ENCODE assay signal across 1 cellular context in the genomic region with DNA sequence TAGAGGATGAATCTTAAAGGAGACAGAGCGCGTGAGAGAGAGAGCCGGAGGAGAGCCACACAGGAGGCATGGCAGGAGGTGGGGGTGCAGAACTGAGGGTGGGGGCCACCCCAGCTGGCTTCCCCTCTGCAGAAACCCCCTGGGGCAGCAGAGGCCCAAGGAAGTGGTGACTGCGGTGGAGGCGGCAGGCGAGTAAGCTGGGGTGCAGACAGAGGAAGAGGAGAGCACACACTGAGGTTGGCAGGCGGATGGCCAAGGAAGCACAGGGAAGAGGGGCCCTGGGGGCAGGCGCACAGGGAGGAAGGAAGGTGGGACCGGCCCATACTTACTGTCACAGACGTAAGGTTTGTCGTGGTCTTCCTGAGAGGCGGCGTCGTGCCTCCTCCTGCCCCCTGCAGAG.
TF ChIP-seq lines count a peak whose summit lies in the region.

No MANE protein-coding gene starts in this region.

TF ChIP-seq in GM23338, 12 proteins besides CTCF, POLR2A, EP300 and RAD21 (continued from another document):
- TF ChIP-seq, protein P1, sequence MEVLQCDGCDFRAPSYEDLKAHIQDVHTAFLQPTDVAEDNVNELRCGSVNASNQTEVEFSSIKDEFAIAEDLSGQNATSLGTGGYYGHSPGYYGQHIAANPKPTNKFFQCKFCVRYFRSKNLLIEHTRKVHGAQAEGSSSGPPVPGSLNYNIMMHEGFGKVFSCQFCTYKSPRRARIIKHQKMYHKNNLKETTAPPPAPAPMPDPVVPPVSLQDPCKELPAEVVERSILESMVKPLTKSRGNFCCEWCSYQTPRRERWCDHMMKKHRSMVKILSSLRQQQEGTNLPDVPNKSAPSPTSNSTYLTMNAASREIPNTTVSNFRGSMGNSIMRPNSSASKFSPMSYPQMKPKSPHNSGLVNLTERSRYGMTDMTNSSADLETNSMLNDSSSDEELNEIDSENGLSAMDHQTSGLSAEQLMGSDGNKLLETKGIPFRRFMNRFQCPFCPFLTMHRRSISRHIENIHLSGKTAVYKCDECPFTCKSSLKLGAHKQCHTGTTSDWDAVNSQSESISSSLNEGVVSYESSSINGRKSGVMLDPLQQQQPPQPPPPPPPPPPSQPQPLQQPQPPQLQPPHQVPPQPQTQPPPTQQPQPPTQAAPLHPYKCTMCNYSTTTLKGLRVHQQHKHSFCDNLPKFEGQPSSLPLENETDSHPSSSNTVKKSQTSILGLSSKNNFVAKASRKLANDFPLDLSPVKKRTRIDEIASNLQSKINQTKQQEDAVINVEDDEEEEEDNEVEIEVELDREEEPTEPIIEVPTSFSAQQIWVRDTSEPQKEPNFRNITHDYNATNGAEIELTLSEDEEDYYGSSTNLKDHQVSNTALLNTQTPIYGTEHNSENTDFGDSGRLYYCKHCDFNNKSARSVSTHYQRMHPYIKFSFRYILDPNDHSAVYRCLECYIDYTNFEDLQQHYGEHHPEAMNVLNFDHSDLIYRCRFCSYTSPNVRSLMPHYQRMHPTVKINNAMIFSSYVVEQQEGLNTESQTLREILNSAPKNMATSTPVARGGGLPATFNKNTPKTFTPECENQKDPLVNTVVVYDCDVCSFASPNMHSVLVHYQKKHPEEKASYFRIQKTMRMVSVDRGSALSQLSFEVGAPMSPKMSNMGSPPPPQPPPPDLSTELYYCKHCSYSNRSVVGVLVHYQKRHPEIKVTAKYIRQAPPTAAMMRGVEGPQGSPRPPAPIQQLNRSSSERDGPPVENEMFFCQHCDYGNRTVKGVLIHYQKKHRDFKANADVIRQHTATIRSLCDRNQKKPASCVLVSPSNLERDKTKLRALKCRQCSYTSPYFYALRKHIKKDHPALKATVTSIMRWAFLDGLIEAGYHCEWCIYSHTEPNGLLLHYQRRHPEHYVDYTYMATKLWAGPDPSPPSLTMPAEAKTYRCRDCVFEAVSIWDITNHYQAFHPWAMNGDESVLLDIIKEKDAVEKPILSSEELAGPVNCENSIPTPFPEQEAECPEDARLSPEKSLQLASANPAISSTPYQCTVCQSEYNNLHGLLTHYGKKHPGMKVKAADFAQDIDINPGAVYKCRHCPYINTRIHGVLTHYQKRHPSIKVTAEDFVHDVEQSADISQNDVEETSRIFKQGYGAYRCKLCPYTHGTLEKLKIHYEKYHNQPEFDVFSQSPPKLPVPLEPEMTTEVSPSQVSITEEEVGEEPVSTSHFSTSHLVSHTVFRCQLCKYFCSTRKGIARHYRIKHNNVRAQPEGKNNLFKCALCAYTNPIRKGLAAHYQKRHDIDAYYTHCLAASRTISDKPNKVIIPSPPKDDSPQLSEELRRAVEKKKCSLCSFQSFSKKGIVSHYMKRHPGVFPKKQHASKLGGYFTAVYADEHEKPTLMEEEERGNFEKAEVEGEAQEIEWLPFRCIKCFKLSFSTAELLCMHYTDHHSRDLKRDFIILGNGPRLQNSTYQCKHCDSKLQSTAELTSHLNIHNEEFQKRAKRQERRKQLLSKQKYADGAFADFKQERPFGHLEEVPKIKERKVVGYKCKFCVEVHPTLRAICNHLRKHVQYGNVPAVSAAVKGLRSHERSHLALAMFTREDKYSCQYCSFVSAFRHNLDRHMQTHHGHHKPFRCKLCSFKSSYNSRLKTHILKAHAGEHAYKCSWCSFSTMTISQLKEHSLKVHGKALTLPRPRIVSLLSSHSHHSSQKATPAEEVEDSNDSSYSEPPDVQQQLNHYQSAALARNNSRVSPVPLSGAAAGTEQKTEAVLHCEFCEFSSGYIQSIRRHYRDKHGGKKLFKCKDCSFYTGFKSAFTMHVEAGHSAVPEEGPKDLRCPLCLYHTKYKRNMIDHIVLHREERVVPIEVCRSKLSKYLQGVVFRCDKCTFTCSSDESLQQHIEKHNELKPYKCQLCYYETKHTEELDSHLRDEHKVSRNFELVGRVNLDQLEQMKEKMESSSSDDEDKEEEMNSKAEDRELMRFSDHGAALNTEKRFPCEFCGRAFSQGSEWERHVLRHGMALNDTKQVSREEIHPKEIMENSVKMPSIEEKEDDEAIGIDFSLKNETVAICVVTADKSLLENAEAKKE (CRISPR knock-in tag; IDR thresholded peaks at IDR 0.05), result no peak
- TF ChIP-seq, protein P2, sequence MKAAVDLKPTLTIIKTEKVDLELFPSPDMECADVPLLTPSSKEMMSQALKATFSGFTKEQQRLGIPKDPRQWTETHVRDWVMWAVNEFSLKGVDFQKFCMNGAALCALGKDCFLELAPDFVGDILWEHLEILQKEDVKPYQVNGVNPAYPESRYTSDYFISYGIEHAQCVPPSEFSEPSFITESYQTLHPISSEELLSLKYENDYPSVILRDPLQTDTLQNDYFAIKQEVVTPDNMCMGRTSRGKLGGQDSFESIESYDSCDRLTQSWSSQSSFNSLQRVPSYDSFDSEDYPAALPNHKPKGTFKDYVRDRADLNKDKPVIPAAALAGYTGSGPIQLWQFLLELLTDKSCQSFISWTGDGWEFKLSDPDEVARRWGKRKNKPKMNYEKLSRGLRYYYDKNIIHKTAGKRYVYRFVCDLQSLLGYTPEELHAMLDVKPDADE (IDR thresholded peaks at IDR 0.05), result no peak
- TF ChIP-seq ZNF114 (CRISPR knock-in tag; IDR thresholded peaks at IDR 0.05) (no peak), EZH2phosphoT487 (IDR thresholded peaks at IDR 0.05; ENCODE audit: unreplicated experiment) (no peak), NANOG (IDR thresholded peaks at IDR 0.05; ENCODE audit: borderline replicate concordance) (no peak), STAT1 (IDR thresholded peaks at IDR 0.05; ENCODE audit: unreplicated experiment) (no peak), ZNF331 (CRISPR knock-in tag; IDR thresholded peaks at IDR 0.05; ENCODE audit: low read depth) (no peak), JUNB (IDR thresholded peaks at IDR 0.05; ENCODE audit: unreplicated experiment) (no peak), CREB1 (CRISPR knock-in tag; IDR thresholded peaks at IDR 0.05; ENCODE audit: low read depth) (no peak)
